In the genomic region with DNA sequence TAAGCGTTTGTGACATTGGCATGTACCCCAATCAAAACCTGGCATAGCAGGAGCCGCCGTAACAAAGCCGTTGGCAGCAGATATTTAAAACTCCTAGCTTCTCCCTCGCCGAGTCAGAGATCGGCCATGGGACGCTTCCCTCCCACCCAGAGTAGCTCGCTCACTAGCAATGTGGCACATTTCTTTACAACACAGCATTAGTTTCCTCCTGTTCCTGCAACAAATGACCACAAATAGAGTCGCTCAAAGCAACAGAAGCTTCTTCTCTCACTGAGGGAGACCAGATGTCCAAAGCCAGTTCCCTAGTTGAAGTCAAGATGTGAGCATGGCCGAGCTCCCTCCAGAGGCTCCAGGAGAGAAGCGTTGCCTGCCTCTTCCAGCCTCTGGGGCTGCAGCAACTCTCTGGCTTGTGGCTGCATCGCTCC, we compare ENCODE assay signal across 24 cellular contexts.
DNase-seq lines count a peak whose midpoint lies in the region; ATAC-seq and TF ChIP-seq lines count a peak whose summit lies in the region.
"Had no signal": no experiment of that assay in that cellular context is flagged by ENCODE, and none has a peak within 500 bp of the region (broad histone marks: within the 10 kb centered on the region; RNA-seq: fewer than 3 reads in every experiment).

No MANE protein-coding gene starts in this region.

- H3K9me3 ChIP-seq in tibial nerve (peaks cover 0 to 24% (median 0%) of the 10 kb centered on the region in 4 donors), left lung (no peaks in the 10 kb centered on the region)
- H3K9me3 ChIP-seq: heart left ventricle, MG63, SJSA1 had no signal

- H3K4me3 ChIP-seq in tibial nerve = no peak overlapping the region
- H3K4me3 ChIP-seq in left lung = no peak overlapping the region
- H3K4me3 ChIP-seq: heart left ventricle, MG63, PC-9, SJSA1 had no signal

- H3K27me3 ChIP-seq in tibial nerve (peaks cover 0 to 16% of the 10 kb centered on the region in 2 donors), left lung (peaks cover 0 to 80% of the 10 kb centered on the region in 2 donors)

- H3K27ac ChIP-seq in angular gyrus (ENCODE audit: low read depth, low read length) (peak overlapping the region; percentile 66), tibial nerve (no peak overlapping the region), left lung (no peak overlapping the region)
- H3K27ac ChIP-seq: heart left ventricle, PC-9, SJSA1 had no signal

- DNase-seq in G401 (ENCODE audit: low spot score) (peak; percentile 77), NCI-H1694 (lab: John Stamatoyannopoulos, UW) (peak; percentile 38), posterior cingulate gyrus (peak in 7 of 10 donors; percentile 37 to 94 (median 74)), tibial nerve (ENCODE audit: low spot score in 2 of 2) (no peak), left lung (no peak)
- DNase-seq: activated CD8-positive, alpha-beta T cell treated with anti-CD3 and anti-CD28 coated beads, Interleukin-2, amount 10 ng/mL, durations not matched to agents 7 days and 5 days; activated gamma-delta T cell; activated naive CD8-positive, alpha-beta T cell treated with anti-CD3 and anti-CD28 coated beads, Interleukin-2, amount 50 U/mL, for 24 hours; activated T-cell treated with anti-CD3 and anti-CD28 coated beads, Interleukin-2, amount 50 U/mL, for 1 hour; Calu3; EL; heart left ventricle; IMR-90; left ventricle myocardium superior; MG63; naive thymus-derived CD4-positive, alpha-beta T cell; NCI-H1436; PC-9; stimulated activated CD4-positive, alpha-beta T cell treated with anti-CD3 and anti-CD28 coated beads, Interleukin-2, amount 100 ng/mL, for 48 hours; T-helper 1 cell had no signal

- H3K4me1 ChIP-seq in tibial nerve (peaks cover 0 to 4% (median 0%) of the 10 kb centered on the region in 4 donors), left lung (no peaks in the 10 kb centered on the region)
- H3K4me1 ChIP-seq: heart left ventricle, SJSA1 had no signal

- H3K36me3 ChIP-seq in tibial nerve = no peaks in the 10 kb centered on the region
- no peaks in the 10 kb centered on the region for H3K36me3 ChIP-seq in left lung
- H3K36me3 ChIP-seq: heart left ventricle, MG63, SJSA1 had no signal

- no peak for TF ChIP-seq POLR2A in tibial nerve (IDR thresholded peaks at IDR 0.05)

- intact Hi-C loops in posterior cingulate gyrus (cut with DNase I) = no loop called here
- intact Hi-C loops in left lung (cut with DNase I) = no loop called here

- no peak for TF ChIP-seq EP300 in tibial nerve (IDR thresholded peaks at IDR 0.05)

- in situ Hi-C loops in G401 (cut with HindIII; ENCODE audit: low sequenced_read_pairs) = no loop called here

- TF ChIP-seq CTCF in tibial nerve (IDR thresholded peaks at IDR 0.05) = no peak
- no peak for TF ChIP-seq CTCF in left lung (IDR thresholded peaks at IDR 0.05)

- 81 to 84% methylated on average over 13 of the region's 13 CpGs for WGBS in tibial nerve, 2 donors

- ATAC-seq in HG03280 (IDR thresholded peaks at IDR 0.05; ENCODE audit: unreplicated experiment) = no peak
- no peak for ATAC-seq in left lung
- ATAC-seq: activated CD8-positive, alpha-beta T cell treated with anti-CD3 and anti-CD28 coated beads, Interleukin-2, amount 10 ng/mL, durations not matched to agents 7 days and 5 days; activated naive CD8-positive, alpha-beta T cell treated with anti-CD3 and anti-CD28 coated beads, Interleukin-2, amount 50 U/mL, for 24 hours; heart left ventricle; left ventricle myocardium superior; naive thymus-derived CD4-positive, alpha-beta T cell; stimulated activated effector memory CD8-positive, alpha-beta T cell treated with anti-CD3 and anti-CD28 coated beads, Interleukin-12 subunit alpha, Interleukin-12 subunit beta, amount 100 ng/mL, for 72 hours had no signal

Comparison
In these comparisons a context has a peak if more than half of its experiments do, and no peak if none do; other contexts are left out.
1. DNase-seq: peak in G401 (single experiment), NCI-H1694 (single experiment) and posterior cingulate gyrus (7 of 10); none in tibial nerve (0 of 2) and left lung (0 of 2).